Comparison of ENCODE assay signal across 20 cellular contexts in genomic region chr9:114571391-114571790, GRCh38.
"Had no signal": no experiment of that assay in that cellular context is flagged by ENCODE, and none has a peak within 500 bp of the region (broad histone marks: within the 10 kb centered on the region; RNA-seq: fewer than 3 reads in every experiment).

No MANE protein-coding gene starts in this region.

- ATAC-seq: Panc1, PC-3, Right ventricle myocardium inferior, SK-N-SH treated with all-trans-retinoic acid at 6 μM for 48 hours had no signal

- H3K36me3 ChIP-seq: SJCRH30 had no signal

- H3K27ac ChIP-seq: SJCRH30 had no signal

- DNase-seq: Kasumi-1, KG1, MM.1S, NCI-H1105, NCI-H1417, NCI-H146, NCI-H187, NCI-H2029 treated with DMSO at 0.1 percent for 48 hours, NCI-H2171 treated with DMSO at 0.1 percent for 48 hours, NCI-H345, NCI-H446 treated with DMSO at 0.1 percent for 48 hours, NCI-H510A treated with DMSO at 0.1 percent for 48 hours, NCI-H526, NCI-H82, PC-3, SHP77 treated with DMSO at 0.1 percent for 48 hours had no signal

- H3K4me1 ChIP-seq: SJCRH30 had no signal

- H3K9me3 ChIP-seq: SJCRH30 had no signal

- H3K4me3 ChIP-seq: SJCRH30 had no signal
